In the genomic region with DNA sequence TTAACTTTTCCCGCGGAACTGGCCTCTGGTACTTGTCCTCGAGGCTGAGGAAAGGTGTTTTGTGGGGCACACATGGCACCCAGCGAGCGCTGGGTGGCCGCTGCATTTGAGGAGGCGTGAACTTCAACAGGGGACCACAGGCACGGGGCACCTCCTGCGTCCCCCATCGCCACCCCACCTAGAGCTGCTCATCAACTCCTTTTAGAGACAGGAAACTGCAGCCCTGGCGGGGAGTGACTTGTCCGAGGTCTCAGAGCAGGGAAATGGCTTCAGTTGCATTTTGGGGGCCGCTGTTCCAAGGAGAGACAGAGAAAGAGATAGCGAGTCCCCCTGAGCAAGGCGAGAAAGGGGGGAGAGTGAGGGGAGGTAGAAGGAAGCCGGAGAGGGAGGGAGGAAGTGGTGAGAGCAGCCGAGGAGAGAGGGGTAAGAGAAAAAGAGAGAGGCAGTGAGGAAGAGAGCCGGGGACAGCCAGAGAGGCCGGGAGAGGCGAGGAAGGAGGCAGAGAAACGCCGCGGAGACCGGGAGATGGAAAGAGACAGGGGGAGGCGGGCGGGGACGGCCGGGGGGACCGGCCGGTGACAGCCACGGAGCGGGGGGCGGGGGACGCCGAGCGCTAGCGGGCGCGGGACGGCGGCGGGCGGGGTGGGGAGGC, we compare ENCODE assay signal across 8 cellular contexts. TPM values are rescaled to one million over a fixed set of nuclear protein-coding genes. Genes with fewer than 3 reads are reported as not detected.
A peak's percentile ranks its signal among the peaks of the same experiment; 100 is the strongest.
DNase-seq lines count a peak whose midpoint lies in the region; ATAC-seq and TF ChIP-seq lines count a peak whose summit lies in the region.
"Had no signal": no experiment of that assay in that cellular context is flagged by ENCODE, and none has a peak within 500 bp of the region (broad histone marks: within the 10 kb centered on the region; RNA-seq: fewer than 3 reads in every experiment).

No MANE protein-coding gene starts in this region.

- no peaks in the 10 kb centered on the region for H3K36me3 ChIP-seq in ES-I3 (ENCODE audit: insufficient read depth, low read length)
- H3K36me3 ChIP-seq in IMR-90 (ENCODE audit: control insufficient read depth, insufficient read depth, low read length) = no peaks in the 10 kb centered on the region

- H3K9ac ChIP-seq in ES-I3 (ENCODE audit: low read depth, low read length) (peak overlapping the region; percentile 53; the same call in 1 of the 2 replicates), IMR-90 (ENCODE audit: low read depth, low read length) (no peak overlapping the region)

- H3K9me3 Mint-ChIP-seq in chondrocyte (ENCODE audit: low read depth) = no peaks in the 10 kb centered on the region

- no peak overlapping the region for H3K27ac ChIP-seq in IMR-90 (ENCODE audit: insufficient read depth, low read length)

- no peak overlapping the region for H2BK20ac ChIP-seq in IMR-90 (ENCODE audit: low read depth, low read length)

- no peak overlapping the region for H4K5ac ChIP-seq in IMR-90 (ENCODE audit: low read depth, low read length)

- CTCF ChIA-PET in IMR-90 (lab: Yijun Ruan, JAX) = no interaction called here

- TF ChIP-seq POLR2A in IMR-90 (IDR thresholded peaks at IDR 0.05; ENCODE audit: low read depth, low read length) = no peak

- 0 out of 2 replicates have a peak, but pooled peaks cover 5% of the 10 kb centered on the region for H3K9me1 ChIP-seq in IMR-90 (ENCODE audit: insufficient read depth, low read length)

- H3K4me1 Mint-ChIP-seq in chondrocyte (ENCODE audit: low read depth) = peaks cover 25% of the 10 kb centered on the region

- H3K23ac ChIP-seq in IMR-90 (ENCODE audit: low read depth, low read length) = no peak overlapping the region

- H3K27ac Mint-ChIP-seq in chondrocyte (ENCODE audit: unreplicated experiment) = no peak overlapping the region

- no peak overlapping the region for H3K18ac ChIP-seq in IMR-90 (ENCODE audit: low read depth, low read length)

- POLR2A ChIA-PET in IMR-90 (lab: Charles Lee; ENCODE audit: unreplicated experiment) = no interaction called here

- H3K4me1 ChIP-seq in ES-I3 (ENCODE audit: insufficient read depth, low read length) (peaks cover 5% of the 10 kb centered on the region; the same call in 1 of the 2 replicates), IMR-90 (ENCODE audit: control insufficient read depth, insufficient read depth, low read length) (no peaks in the 10 kb centered on the region)

- no peak overlapping the region for H2BK15ac ChIP-seq in IMR-90 (ENCODE audit: low read depth, low read length)

- peak overlapping the region; percentile 34 for H3K4me3 ChIP-seq in IMR-90 (ENCODE audit: insufficient read depth, low read depth, low read length)

- BruUV-seq in IMR-90 (replicated peaks; lab: Mats Ljungman, UMichigan) = no TSS peak

- H3K79me1 ChIP-seq in IMR-90 (ENCODE audit: low read depth in 1 of 2, low read length in 2 of 2) = no peaks in the 10 kb centered on the region

- H2AK5ac ChIP-seq in IMR-90 (ENCODE audit: low read depth, low read length) = no peak overlapping the region

- WGBS in IMR-90 (ENCODE audit: extremely low coverage in 2 of 2, insufficient read length in 1 of 2), 2 experiments = 0% methylated on average over 6 of the region's 43 CpGs; no CpG with 5 or more reads in 1 of the 2 experiments

- H3K9me3 ChIP-seq in ES-I3 (ENCODE audit: control insufficient read depth, insufficient read depth, low read length) = no peaks in the 10 kb centered on the region
- H3K9me3 ChIP-seq in IMR-90 (ENCODE audit: control insufficient read depth, insufficient read depth, low read length) = peaks cover 11% of the 10 kb centered on the region

- peaks cover 90% of the 10 kb centered on the region for H3K27me3 Mint-ChIP-seq in chondrocyte (ENCODE audit: low read depth)

- no peak overlapping the region for H3K4ac ChIP-seq in IMR-90 (ENCODE audit: low read depth, low read length)

- H3K4me3 Mint-ChIP-seq in chondrocyte (ENCODE audit: unreplicated experiment) = peak overlapping the region; percentile 75

- peak overlapping the region; percentile 87 for H3K4me2 ChIP-seq in IMR-90 (ENCODE audit: low read depth, low read length)

- dilution Hi-C loops in IMR-90 (cut with HindIII; ENCODE audit: low sequenced_read_pairs, unreplicated experiment) = no loop called here

- no peak overlapping the region for H2BK5ac ChIP-seq in IMR-90 (ENCODE audit: low read depth, low read length, poor library complexity, severe bottlenecking)

- intact Hi-C loops in IMR-90 (cut with micrococcal nuclease) = no loop called here
- intact Hi-C loops in posterior vena cava (cut with DNase I) = no loop called here

- peaks cover 3% of the 10 kb centered on the region for H3K36me3 Mint-ChIP-seq in chondrocyte (ENCODE audit: low read depth)

- no peak overlapping the region for H3K56ac ChIP-seq in IMR-90 (ENCODE audit: extremely low read depth, insufficient read depth, low read length)

- in situ Hi-C loops in IMR-90 (cut with MboI; ENCODE audit: low sequenced_read_pairs) = no loop called here

- H3K27me3 ChIP-seq in IMR-90 (ENCODE audit: control insufficient read depth, insufficient read depth, low read length) = peaks cover 91% of the 10 kb centered on the region

- peaks cover 7% of the 10 kb centered on the region; the same call in 1 of the 2 replicates for H4K20me1 ChIP-seq in IMR-90 (ENCODE audit: insufficient read depth, low read length)

- ATAC-seq in IMR-90 (ENCODE audit: low read depth) (peak; percentile 22), GM18909 (IDR thresholded peaks at IDR 0.05; ENCODE audit: poor library complexity, unreplicated experiment) (no peak)

- H3K14ac ChIP-seq in IMR-90 (replicated peaks; ENCODE audit: low read depth, low read length) = no peak overlapping the region

- peak overlapping the region; percentile 76 for H2AFZ ChIP-seq in IMR-90 (replicated peaks; ENCODE audit: low read length, poor library complexity)

- DNase-seq in IMR-90 (no peak), chondrocyte (ENCODE audit: low spot score) (no peak), posterior vena cava (ENCODE audit: low spot score) (peak; percentile 71), SKM-1 treated with dmso at 0.1 percent for 144 hours (lab: John Stamatoyannopoulos, UW; ENCODE audit: unreplicated experiment) (no peak), iPS-NIHi7 (ENCODE audit: extremely low spot score) (no peak)
- DNase-seq: stimulated activated CD4-positive, alpha-beta T cell treated with anti-CD3 and anti-CD28 coated beads, Interleukin-1b, Interleukin-23, amount 100 ng/mL, for 48 hours had no signal

- no peak overlapping the region for H4K91ac ChIP-seq in IMR-90 (ENCODE audit: insufficient read depth, low read depth, low read length)

- H2AK9ac ChIP-seq in IMR-90 (replicated peaks; ENCODE audit: low read depth, low read length, poor library complexity) = no peak overlapping the region

- no peak overlapping the region for H4K8ac ChIP-seq in IMR-90 (ENCODE audit: low read depth in 2 of 2, low read length in 2 of 2)

- TF ChIP-seq CTCF in IMR-90 (conservative IDR thresholded peaks at IDR 0.05; ENCODE audit: low read depth, low read length) (no peak), chondrocyte (IDR thresholded peaks at IDR 0.05) (no peak)

- H2BK120ac ChIP-seq in IMR-90 (ENCODE audit: low read depth, low read length) = no peak overlapping the region

- TF ChIP-seq RAD21 in IMR-90 (IDR thresholded peaks at IDR 0.05; ENCODE audit: low read length) = no peak

TF ChIP-seq in IMR-90, 13 proteins besides CTCF, POLR2A, EP300 and RAD21:
- no peak for TF ChIP-seq MAZ (IDR thresholded peaks at IDR 0.05; ENCODE audit: borderline replicate concordance, low read depth, low read length)
- TF ChIP-seq MXI1 (IDR thresholded peaks at IDR 0.05; ENCODE audit: borderline replicate concordance, low read depth, low read length) = no peak
- no peak for TF ChIP-seq CEBPB (IDR thresholded peaks at IDR 0.05; ENCODE audit: low read depth, low read length)
- TF ChIP-seq BHLHE40 (IDR thresholded peaks at IDR 0.05; ENCODE audit: low read depth, low read length) = no peak
- no peak for TF ChIP-seq CHD1 (IDR thresholded peaks at IDR 0.05; ENCODE audit: low read depth, low read length)
- TF ChIP-seq, protein P1, sequence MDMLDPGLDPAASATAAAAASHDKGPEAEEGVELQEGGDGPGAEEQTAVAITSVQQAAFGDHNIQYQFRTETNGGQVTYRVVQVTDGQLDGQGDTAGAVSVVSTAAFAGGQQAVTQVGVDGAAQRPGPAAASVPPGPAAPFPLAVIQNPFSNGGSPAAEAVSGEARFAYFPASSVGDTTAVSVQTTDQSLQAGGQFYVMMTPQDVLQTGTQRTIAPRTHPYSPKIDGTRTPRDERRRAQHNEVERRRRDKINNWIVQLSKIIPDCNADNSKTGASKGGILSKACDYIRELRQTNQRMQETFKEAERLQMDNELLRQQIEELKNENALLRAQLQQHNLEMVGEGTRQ (IDR thresholded peaks at IDR 0.05; ENCODE audit: low read depth, low read length) = no peak
- no peak for TF ChIP-seq RFX5 (IDR thresholded peaks at IDR 0.05; ENCODE audit: low read depth, low read length)
- TF ChIP-seq NFE2L2 (IDR thresholded peaks at IDR 0.05; ENCODE audit: low read depth, low read length) = no peak
- no peak for TF ChIP-seq SMC3 (IDR thresholded peaks at IDR 0.05; ENCODE audit: low read depth, low read length)
- TF ChIP-seq, protein P2, sequence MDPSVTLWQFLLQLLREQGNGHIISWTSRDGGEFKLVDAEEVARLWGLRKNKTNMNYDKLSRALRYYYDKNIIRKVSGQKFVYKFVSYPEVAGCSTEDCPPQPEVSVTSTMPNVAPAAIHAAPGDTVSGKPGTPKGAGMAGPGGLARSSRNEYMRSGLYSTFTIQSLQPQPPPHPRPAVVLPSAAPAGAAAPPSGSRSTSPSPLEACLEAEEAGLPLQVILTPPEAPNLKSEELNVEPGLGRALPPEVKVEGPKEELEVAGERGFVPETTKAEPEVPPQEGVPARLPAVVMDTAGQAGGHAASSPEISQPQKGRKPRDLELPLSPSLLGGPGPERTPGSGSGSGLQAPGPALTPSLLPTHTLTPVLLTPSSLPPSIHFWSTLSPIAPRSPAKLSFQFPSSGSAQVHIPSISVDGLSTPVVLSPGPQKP (IDR thresholded peaks at IDR 0.05; ENCODE audit: borderline replicate concordance, low read depth, low read length) = no peak
- TF ChIP-seq RCOR1 (IDR thresholded peaks at IDR 0.05; ENCODE audit: insufficient replicate concordance, low read length) = no peak
- no peak for TF ChIP-seq FOS (IDR thresholded peaks at IDR 0.05; ENCODE audit: low read depth, low read length)
- TF ChIP-seq MAFK (IDR thresholded peaks at IDR 0.05; ENCODE audit: low read depth, low read length) = no peak
TF ChIP-seq in IMR-90: peak in this region for 0.

RNA-seq across cellular contexts. Expression of a gene that starts 12.5 kb away (rescaled TPM):
- total RNA-seq in IMR-90 (2012; rRNA removed) = not detected in 2 replicates
- not detected in 2 replicates for polyA plus RNA-seq in IMR-90 (2012; rRNA removed)
- polyA plus RNA-seq in IMR-90 (2012; cell fraction: cytosol; rRNA removed) = not detected in 2 replicates
- not detected in 2 replicates for polyA plus RNA-seq in IMR-90 (2012; cell fraction: nucleus; rRNA removed; ENCODE audit: low replicate concordance)
- total RNA-seq in chondrocyte = 0.20 TPM in 1 of 3 replicates, not detected in the others
- total RNA-seq in posterior vena cava = not detected
